Comparison of ENCODE assay signal across 12 cellular contexts in the genomic region with DNA sequence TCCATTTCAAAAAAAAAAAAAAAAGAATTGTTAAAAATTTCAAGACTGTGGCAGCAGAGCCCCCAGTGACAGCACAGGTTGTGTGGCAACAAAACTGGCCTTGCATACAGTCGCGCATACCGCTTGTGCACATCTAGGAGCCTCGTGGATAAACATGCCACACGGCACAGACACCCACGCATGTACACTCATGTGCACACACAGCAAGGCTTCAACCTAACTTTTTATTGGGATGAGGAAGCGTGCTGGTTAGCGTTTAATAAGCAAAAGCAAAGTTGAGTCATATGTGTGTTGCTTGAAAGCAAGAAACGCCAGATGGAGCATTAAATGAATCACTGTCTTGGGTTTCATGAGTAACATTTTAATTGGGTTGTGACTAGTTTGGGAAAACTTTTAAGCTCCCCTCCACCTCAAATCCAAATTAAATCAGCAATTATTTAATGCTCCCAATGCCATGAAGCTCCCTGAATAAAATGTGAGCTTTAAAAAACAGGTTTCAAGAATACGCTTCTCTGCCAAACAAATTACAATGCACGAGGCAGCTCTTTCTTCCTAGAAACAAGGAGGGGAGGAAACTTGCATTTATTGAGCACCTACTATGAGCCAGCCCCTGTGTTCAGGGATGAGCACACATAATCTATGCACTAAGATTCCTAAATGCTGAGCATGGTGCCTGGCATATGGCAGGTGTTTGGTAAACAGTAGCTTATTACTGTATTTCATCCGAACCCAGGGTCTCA. TPM values are rescaled to one million over a fixed set of nuclear protein-coding genes. Genes with fewer than 3 reads are reported as not detected.
A peak's percentile ranks its signal among the peaks of the same experiment; 100 is the strongest.
DNase-seq lines count a peak whose midpoint lies in the region; ATAC-seq, FAIRE-seq and TF ChIP-seq lines count a peak whose summit lies in the region.
"Had no signal": no experiment of that assay in that cellular context is flagged by ENCODE, and none has a peak within 500 bp of the region (broad histone marks: within the 10 kb centered on the region; RNA-seq: fewer than 3 reads in every experiment).

No MANE protein-coding gene starts in this region.

- FAIRE-seq in A204.1 (lab: Jason Lieb, UNC) = peak; percentile 97
- FAIRE-seq: GM19239 had no signal

- TF ChIP-seq CTCF in HFF-Myc (IDR thresholded peaks at IDR 0.05; ENCODE audit: low read depth, low read length, missing control alignments) (no peak), left lung (IDR thresholded peaks at IDR 0.05) (no peak), ovary (IDR thresholded peaks at IDR 0.05) (no peak)

- intact Hi-C loops in left lung (cut with DNase I) = no loop called here
- intact Hi-C loops in ovary (cut with DNase I) = loop anchor here in 1 of 4 donors (2.0 kb wide), 1 partner anchor 33 kb away; no protein-coding TSS in a partner anchor
- intact Hi-C loops in left ventricle myocardium superior (cut with micrococcal nuclease) = no loop called here

- ATAC-seq in left lung = peak; percentile 21
- no peak for ATAC-seq in left ventricle myocardium superior
- ATAC-seq in HG03378 (IDR thresholded peaks at IDR 0.05; ENCODE audit: unreplicated experiment) = no peak
- no peak for ATAC-seq in HG02973 (IDR thresholded peaks at IDR 0.05; ENCODE audit: unreplicated experiment)

- TF ChIP-seq POLR2A in ovary (IDR thresholded peaks at IDR 0.05) = no peak

- no peaks in the 10 kb centered on the region for H3K9me3 ChIP-seq in left lung
- H3K9me3 ChIP-seq in ovary = no peaks in the 10 kb centered on the region

- H3K4me1 ChIP-seq in left lung (peaks cover 16 to 21% of the 10 kb centered on the region in 2 donors), ovary (ENCODE audit: insufficient read depth) (peaks cover 7% of the 10 kb centered on the region)

- H3K36me3 ChIP-seq in left lung (no peaks in the 10 kb centered on the region), ovary (no peaks in the 10 kb centered on the region)

- H3K4me3 ChIP-seq in HFF-Myc (replicated peaks; ENCODE audit: low read depth, low read length) (no peak overlapping the region), left lung (no peak overlapping the region), ovary (no peak overlapping the region)

- peaks cover 0 to 16% of the 10 kb centered on the region in 2 donors for H3K27me3 ChIP-seq in left lung
- H3K27me3 ChIP-seq in ovary = no peaks in the 10 kb centered on the region

- WGBS in ovary, 3 donors = 75 to 79% (median 76%) methylated on average over 12 of the region's 12 CpGs

- no peak for TF ChIP-seq EP300 in ovary (IDR thresholded peaks at IDR 0.05)

- DNase-seq in HFF-Myc (ENCODE audit: extremely low read depth, low read depth) (peak; percentile 94), astrocyte of the hippocampus (ENCODE audit: low read depth, low spot score) (peak; percentile 89), left lung (peak in 1 of 2 donors; percentile 11), ovary (no peak), left ventricle myocardium superior (no peak)
- DNase-seq: activated B cell treated with CpG ODN at 0.5 μM for 24 hours; left cardiac atrium; stimulated activated CD4-positive, alpha-beta T cell treated with anti-CD3 and anti-CD28 coated beads, Interleukin-2, amount 100 ng/mL, for 24 hours had no signal

- H3K27ac ChIP-seq in left lung (no peak overlapping the region), ovary (no peak overlapping the region)

RNA-seq across cellular contexts. Expression of a gene that starts 35.7 kb away (rescaled TPM):
- 10 to 100 TPM; 24.6 to 27.0 TPM for total RNA-seq in left lung
- total RNA-seq in ovary = 10 to 100 TPM in 3 of 7 donors, 1 to 10 TPM in 4; 4.4 to 22.3 (median 9.8) TPM
- polyA plus RNA-seq in ovary = 10 to 100 TPM in 1 of 2 donors, 1 to 10 TPM in 1; 4.4 to 19.5 TPM
- total RNA-seq in left ventricle myocardium superior = 42.9 TPM
- total RNA-seq: activated B cell treated with CpG ODN at 0.5 μM for 24 hours had no signal

Comparison
In these comparisons a context has a peak if more than half of its experiments do, and no peak if none do; other contexts are left out.
1. DNase-seq: peak in HFF-Myc (single experiment) and astrocyte of the hippocampus (single experiment); none in ovary (0 of 5) and left ventricle myocardium superior (single experiment).